1 cellular context compared by ENCODE assay signal in genomic region chr17:81958633-81959342, GRCh38.
TF ChIP-seq lines count a peak whose summit lies in the region.

No MANE protein-coding gene starts in this region.

TF ChIP-seq in A549, 52 proteins besides CTCF, POLR2A, EP300 and RAD21:
- TF ChIP-seq HOXB13 (CRISPR knock-in tag; IDR thresholded peaks at IDR 0.05; ENCODE audit: low read depth) (no peak), MAFK (IDR thresholded peaks at IDR 0.05; ENCODE audit: partially characterized antibody) (no peak), FOXS1 (CRISPR knock-in tag; IDR thresholded peaks at IDR 0.05) (no peak), TP53 (CRISPR knock-in tag; IDR thresholded peaks at IDR 0.05) (no peak), MYC (IDR thresholded peaks at IDR 0.05; ENCODE audit: borderline replicate concordance, low read length) (no peak), CHD2 (IDR thresholded peaks at IDR 0.05; ENCODE audit: low read length, partially characterized antibody) (no peak), PBX3 (IDR thresholded peaks at IDR 0.05) (no peak), REST (IDR thresholded peaks at IDR 0.05) (no peak), E2F6 (IDR thresholded peaks at IDR 0.05; ENCODE audit: borderline replicate concordance, low read depth) (no peak), JUN (IDR thresholded peaks at IDR 0.05) (no peak), RNF2 (IDR thresholded peaks at IDR 0.05; ENCODE audit: borderline replicate concordance, low read depth) (no peak)
